Comparison of ENCODE assay signal across 1 cellular context in the genomic region with DNA sequence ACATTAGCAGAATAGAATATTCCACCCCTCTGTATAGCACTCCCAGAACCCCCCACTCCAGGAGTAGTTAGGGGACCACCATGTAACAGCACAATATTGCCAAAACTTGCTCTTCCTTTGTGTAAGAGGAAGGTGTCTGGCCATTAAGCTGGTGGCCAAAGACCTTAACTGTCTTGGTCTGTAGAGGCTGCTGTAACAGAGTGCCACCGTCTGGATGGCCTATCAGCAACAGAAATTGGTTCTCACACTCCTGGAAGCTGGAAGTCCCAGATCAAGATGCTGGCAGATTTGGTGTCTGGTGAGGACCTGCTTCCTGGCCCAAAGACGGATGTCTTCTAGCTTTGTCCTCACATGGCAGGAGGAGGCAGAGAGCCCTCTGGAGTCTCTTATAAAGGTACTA.
TF ChIP-seq lines count a peak whose summit lies in the region.

No MANE protein-coding gene starts in this region.

TF ChIP-seq in WTC11, 78 proteins besides CTCF, POLR2A, EP300 and RAD21:
- TF ChIP-seq, protein P1, sequence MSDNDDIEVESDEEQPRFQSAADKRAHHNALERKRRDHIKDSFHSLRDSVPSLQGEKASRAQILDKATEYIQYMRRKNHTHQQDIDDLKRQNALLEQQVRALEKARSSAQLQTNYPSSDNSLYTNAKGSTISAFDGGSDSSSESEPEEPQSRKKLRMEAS (CRISPR knock-in tag; IDR thresholded peaks at IDR 0.05) = no peak
- TF ChIP-seq, protein P2, sequence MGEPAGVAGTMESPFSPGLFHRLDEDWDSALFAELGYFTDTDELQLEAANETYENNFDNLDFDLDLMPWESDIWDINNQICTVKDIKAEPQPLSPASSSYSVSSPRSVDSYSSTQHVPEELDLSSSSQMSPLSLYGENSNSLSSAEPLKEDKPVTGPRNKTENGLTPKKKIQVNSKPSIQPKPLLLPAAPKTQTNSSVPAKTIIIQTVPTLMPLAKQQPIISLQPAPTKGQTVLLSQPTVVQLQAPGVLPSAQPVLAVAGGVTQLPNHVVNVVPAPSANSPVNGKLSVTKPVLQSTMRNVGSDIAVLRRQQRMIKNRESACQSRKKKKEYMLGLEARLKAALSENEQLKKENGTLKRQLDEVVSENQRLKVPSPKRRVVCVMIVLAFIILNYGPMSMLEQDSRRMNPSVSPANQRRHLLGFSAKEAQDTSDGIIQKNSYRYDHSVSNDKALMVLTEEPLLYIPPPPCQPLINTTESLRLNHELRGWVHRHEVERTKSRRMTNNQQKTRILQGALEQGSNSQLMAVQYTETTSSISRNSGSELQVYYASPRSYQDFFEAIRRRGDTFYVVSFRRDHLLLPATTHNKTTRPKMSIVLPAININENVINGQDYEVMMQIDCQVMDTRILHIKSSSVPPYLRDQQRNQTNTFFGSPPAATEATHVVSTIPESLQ (CRISPR knock-in tag; IDR thresholded peaks at IDR 0.05) = no peak
- TF ChIP-seq, protein P3, sequence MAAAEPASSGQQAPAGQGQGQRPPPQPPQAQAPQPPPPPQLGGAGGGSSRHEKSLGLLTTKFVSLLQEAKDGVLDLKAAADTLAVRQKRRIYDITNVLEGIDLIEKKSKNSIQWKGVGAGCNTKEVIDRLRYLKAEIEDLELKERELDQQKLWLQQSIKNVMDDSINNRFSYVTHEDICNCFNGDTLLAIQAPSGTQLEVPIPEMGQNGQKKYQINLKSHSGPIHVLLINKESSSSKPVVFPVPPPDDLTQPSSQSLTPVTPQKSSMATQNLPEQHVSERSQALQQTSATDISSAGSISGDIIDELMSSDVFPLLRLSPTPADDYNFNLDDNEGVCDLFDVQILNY (CRISPR knock-in tag; IDR thresholded peaks at IDR 0.05) = no peak
- TF ChIP-seq ATF1 (CRISPR knock-in tag; IDR thresholded peaks at IDR 0.05) (no peak), CBFB (CRISPR knock-in tag; IDR thresholded peaks at IDR 0.05; ENCODE audit: low read depth) (no peak), ESRRA (CRISPR knock-in tag; IDR thresholded peaks at IDR 0.05; ENCODE audit: borderline replicate concordance) (no peak), ELF4 (CRISPR knock-in tag; IDR thresholded peaks at IDR 0.05; ENCODE audit: low read depth) (no peak), TCF7 (CRISPR knock-in tag; IDR thresholded peaks at IDR 0.05; ENCODE audit: low read depth) (no peak), FOXK1 (CRISPR knock-in tag; IDR thresholded peaks at IDR 0.05) (no peak), JUN (CRISPR knock-in tag; IDR thresholded peaks at IDR 0.05) (no peak), ZNF416 (CRISPR knock-in tag; IDR thresholded peaks at IDR 0.05) (no peak)
- TF ChIP-seq, protein P4, sequence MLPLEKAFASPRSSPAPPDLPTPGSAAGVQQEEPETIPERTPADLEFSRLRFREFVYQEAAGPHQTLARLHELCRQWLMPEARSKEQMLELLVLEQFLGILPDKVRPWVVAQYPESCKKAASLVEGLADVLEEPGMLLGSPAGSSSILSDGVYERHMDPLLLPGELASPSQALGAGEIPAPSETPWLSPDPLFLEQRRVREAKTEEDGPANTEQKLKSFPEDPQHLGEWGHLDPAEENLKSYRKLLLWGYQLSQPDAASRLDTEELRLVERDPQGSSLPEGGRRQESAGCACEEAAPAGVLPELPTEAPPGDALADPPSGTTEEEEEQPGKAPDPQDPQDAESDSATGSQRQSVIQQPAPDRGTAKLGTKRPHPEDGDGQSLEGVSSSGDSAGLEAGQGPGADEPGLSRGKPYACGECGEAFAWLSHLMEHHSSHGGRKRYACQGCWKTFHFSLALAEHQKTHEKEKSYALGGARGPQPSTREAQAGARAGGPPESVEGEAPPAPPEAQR (CRISPR knock-in tag; IDR thresholded peaks at IDR 0.05) = no peak
- TF ChIP-seq, protein P5, sequence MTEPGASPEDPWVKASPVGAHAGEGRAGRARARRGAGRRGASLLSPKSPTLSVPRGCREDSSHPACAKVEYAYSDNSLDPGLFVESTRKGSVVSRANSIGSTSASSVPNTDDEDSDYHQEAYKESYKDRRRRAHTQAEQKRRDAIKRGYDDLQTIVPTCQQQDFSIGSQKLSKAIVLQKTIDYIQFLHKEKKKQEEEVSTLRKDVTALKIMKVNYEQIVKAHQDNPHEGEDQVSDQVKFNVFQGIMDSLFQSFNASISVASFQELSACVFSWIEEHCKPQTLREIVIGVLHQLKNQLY (CRISPR knock-in tag; IDR thresholded peaks at IDR 0.05) = no peak
